ENCODE assay signal across 2 cellular contexts in the genomic region with DNA sequence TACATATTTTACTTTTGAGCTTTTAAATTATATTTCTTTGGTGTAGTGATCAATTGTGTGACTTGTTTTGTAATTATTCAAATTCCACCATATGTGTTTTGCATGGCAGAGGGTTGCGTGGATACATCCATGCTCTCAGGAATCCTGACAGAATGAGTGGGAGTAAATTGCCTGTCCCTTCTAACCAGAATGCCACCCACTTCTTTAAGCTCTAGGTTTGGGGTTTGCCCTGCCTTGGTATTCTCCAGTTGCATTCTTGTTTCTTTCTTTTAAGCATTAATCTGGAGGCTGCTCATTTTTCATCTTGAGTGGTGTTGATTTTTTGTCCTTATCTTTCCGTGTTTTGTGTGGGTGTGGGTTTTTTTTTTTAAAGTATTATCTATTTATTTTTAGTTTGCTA.
TF ChIP-seq lines count a peak whose summit lies in the region.

No MANE protein-coding gene starts in this region.

TF ChIP-seq in A549, 52 proteins besides CTCF, POLR2A, EP300 and RAD21 (continued from another document):
- TF ChIP-seq CEBPB (IDR thresholded peaks at IDR 0.05) (no peak), SREBF2 (IDR thresholded peaks at IDR 0.05) (no peak), NFE2L2 (conservative IDR thresholded peaks at IDR 0.05; ENCODE audit: low read length) (no peak), HEYL (CRISPR knock-in tag; IDR thresholded peaks at IDR 0.05) (no peak), KDM5A (IDR thresholded peaks at IDR 0.05) (no peak), MAFK (IDR thresholded peaks at IDR 0.05; ENCODE audit: partially characterized antibody) (no peak), RNF2 (IDR thresholded peaks at IDR 0.05; ENCODE audit: borderline replicate concordance, low read depth) (no peak), ZFP36 (IDR thresholded peaks at IDR 0.05; ENCODE audit: borderline replicate concordance, partially characterized antibody) (no peak)
- TF ChIP-seq, protein P1, sequence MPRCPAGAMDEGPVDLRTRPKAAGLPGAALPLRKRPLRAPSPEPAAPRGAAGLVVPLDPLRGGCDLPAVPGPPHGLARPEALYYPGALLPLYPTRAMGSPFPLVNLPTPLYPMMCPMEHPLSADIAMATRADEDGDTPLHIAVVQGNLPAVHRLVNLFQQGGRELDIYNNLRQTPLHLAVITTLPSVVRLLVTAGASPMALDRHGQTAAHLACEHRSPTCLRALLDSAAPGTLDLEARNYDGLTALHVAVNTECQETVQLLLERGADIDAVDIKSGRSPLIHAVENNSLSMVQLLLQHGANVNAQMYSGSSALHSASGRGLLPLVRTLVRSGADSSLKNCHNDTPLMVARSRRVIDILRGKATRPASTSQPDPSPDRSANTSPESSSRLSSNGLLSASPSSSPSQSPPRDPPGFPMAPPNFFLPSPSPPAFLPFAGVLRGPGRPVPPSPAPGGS (IDR thresholded peaks at IDR 0.05) = no peak

TF ChIP-seq in WTC11, 78 proteins besides CTCF, POLR2A, EP300 and RAD21 (continued from another document):
- TF ChIP-seq, protein P2, sequence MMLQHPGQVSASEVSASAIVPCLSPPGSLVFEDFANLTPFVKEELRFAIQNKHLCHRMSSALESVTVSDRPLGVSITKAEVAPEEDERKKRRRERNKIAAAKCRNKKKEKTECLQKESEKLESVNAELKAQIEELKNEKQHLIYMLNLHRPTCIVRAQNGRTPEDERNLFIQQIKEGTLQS (CRISPR knock-in tag; conservative IDR thresholded peaks at IDR 0.05) = no peak
- TF ChIP-seq TP53 (CRISPR knock-in tag; IDR thresholded peaks at IDR 0.05) (no peak), ATF1 (CRISPR knock-in tag; IDR thresholded peaks at IDR 0.05) (no peak), IRF2 (CRISPR knock-in tag; IDR thresholded peaks at IDR 0.05; ENCODE audit: borderline replicate concordance, low read depth) (no peak), TEAD4 (CRISPR knock-in tag; IDR thresholded peaks at IDR 0.05) (no peak), FOXP1 (CRISPR knock-in tag; IDR thresholded peaks at IDR 0.05; ENCODE audit: borderline replicate concordance) (no peak), NFYB (CRISPR knock-in tag; conservative IDR thresholded peaks at IDR 0.05; ENCODE audit: low read depth) (no peak), GRHL2 (CRISPR knock-in tag; IDR thresholded peaks at IDR 0.05; ENCODE audit: insufficient replicate concordance, severe bottlenecking) (no peak), ETV6 (CRISPR knock-in tag; IDR thresholded peaks at IDR 0.05) (no peak), ZNF423 (CRISPR knock-in tag; IDR thresholded peaks at IDR 0.05) (no peak), ELF4 (CRISPR knock-in tag; IDR thresholded peaks at IDR 0.05; ENCODE audit: low read depth) (no peak), PRRX2 (CRISPR knock-in tag; IDR thresholded peaks at IDR 0.05) (no peak)
- TF ChIP-seq, protein P3, sequence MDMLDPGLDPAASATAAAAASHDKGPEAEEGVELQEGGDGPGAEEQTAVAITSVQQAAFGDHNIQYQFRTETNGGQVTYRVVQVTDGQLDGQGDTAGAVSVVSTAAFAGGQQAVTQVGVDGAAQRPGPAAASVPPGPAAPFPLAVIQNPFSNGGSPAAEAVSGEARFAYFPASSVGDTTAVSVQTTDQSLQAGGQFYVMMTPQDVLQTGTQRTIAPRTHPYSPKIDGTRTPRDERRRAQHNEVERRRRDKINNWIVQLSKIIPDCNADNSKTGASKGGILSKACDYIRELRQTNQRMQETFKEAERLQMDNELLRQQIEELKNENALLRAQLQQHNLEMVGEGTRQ (CRISPR knock-in tag; IDR thresholded peaks at IDR 0.05) = no peak
